In genomic region chr11:122095950-122096942, GRCh38 we compare ENCODE assay signal across 14 cellular contexts. TPM values are rescaled to one million over a fixed set of nuclear protein-coding genes. Genes with fewer than 3 reads are reported as not detected.
DNase-seq lines count a peak whose midpoint lies in the region; ATAC-seq and TF ChIP-seq lines count a peak whose summit lies in the region.
"Had no signal": no experiment of that assay in that cellular context is flagged by ENCODE, and none has a peak within 500 bp of the region (broad histone marks: within the 10 kb centered on the region; RNA-seq: fewer than 3 reads in every experiment).

No MANE protein-coding gene starts in this region.

- H4K20me1 ChIP-seq in HCT116 (ENCODE audit: insufficient read depth), result 0 out of 2 replicates have a peak, but pooled peaks cover 4% of the 10 kb centered on the region

- 77 to 89% (median 82%) methylated on average over 18 of the region's 18 CpGs for WGBS in stomach, 5 donors

- no peak for TF ChIP-seq CTCF in HCT116 (IDR thresholded peaks at IDR 0.05 in 2 of 3, conservative IDR thresholded peaks at IDR 0.05 in 1 of 3; ENCODE audit: borderline replicate concordance in 1 of 3, insufficient read depth in 1 of 3, low read depth in 2 of 3, low read length in 2 of 3)
- TF ChIP-seq CTCF in foreskin keratinocyte (conservative IDR thresholded peaks at IDR 0.05), result no peak
- TF ChIP-seq CTCF in stomach (IDR thresholded peaks at IDR 0.05), result no peak

- no peak overlapping the region for H2AFZ ChIP-seq in HCT116 (ENCODE audit: low read depth, low read length, poor library complexity, severe bottlenecking)

- H3K4me1 ChIP-seq in HCT116 (ENCODE audit: control insufficient read depth in 1 of 2, insufficient read depth in 2 of 2, low read length in 2 of 2) (peaks cover 8 to 55% of the 10 kb centered on the region in 2 experiments; a peak in 3 of 4 replicates), foreskin keratinocyte (peaks cover 21% of the 10 kb centered on the region), stomach (no peaks in the 10 kb centered on the region)

- TF ChIP-seq RAD21 in HCT116 (IDR thresholded peaks at IDR 0.05; ENCODE audit: low read depth), result 0 out of 2 replicates have a peak, but pooled peaks have one; percentile 2

- no peak overlapping the region for H3K27ac ChIP-seq in HCT116 (ENCODE audit: low read depth, low read length)
- H3K27ac ChIP-seq in foreskin keratinocyte, result peak overlapping the region; percentile 24
- H3K27ac ChIP-seq in stomach, result peak overlapping the region in 3 of 5 donors; percentile 65 to 88 (median 81)
- H3K27ac ChIP-seq: WERI-Rb-1 had no signal

- POLR2A ChIA-PET in HCT116 (lab: Charles Lee), result no interaction called here

- H3K9ac ChIP-seq in HCT116 (ENCODE audit: low read length), result no peak overlapping the region

- no peaks in the 10 kb centered on the region for H3K9me2 ChIP-seq in HCT116 (ENCODE audit: insufficient read depth)

- H3K36me3 ChIP-seq in HCT116 (ENCODE audit: control insufficient read depth in 1 of 2, insufficient read depth in 2 of 2, low read length in 2 of 2), result peaks cover 7 to 47% of the 10 kb centered on the region in 2 experiments; a peak in 3 of 4 replicates
- no peaks in the 10 kb centered on the region for H3K36me3 ChIP-seq in stomach
- H3K36me3 ChIP-seq: WERI-Rb-1 had no signal

- H3K79me2 ChIP-seq in HCT116 (ENCODE audit: insufficient read depth, low read length), result peaks cover 98% of the 10 kb centered on the region

- no peak overlapping the region for H3K4me3 Mint-ChIP-seq in stimulated activated naive CD8-positive, alpha-beta T cell treated with anti-CD3 and anti-CD28 coated beads, Interleukin-15, amount 100 ng/mL, for 72 hours

- H3K27me3 ChIP-seq in HCT116 (ENCODE audit: insufficient read depth, low read length) (no peaks in the 10 kb centered on the region), foreskin keratinocyte (no peaks in the 10 kb centered on the region), stomach (peaks cover 0 to 42% (median 12%) of the 10 kb centered on the region in 3 donors)

- peaks cover 27% of the 10 kb centered on the region for H3K27me3 Mint-ChIP-seq in stimulated activated naive CD8-positive, alpha-beta T cell treated with anti-CD3 and anti-CD28 coated beads, Interleukin-15, amount 100 ng/mL, for 72 hours

- no peak for DNase-seq in HCT116 (ENCODE audit: low read depth, low spot score)
- peak; percentile 84 for DNase-seq in amniotic epithelial cell (ENCODE audit: low read depth)
- peak in 1 of 2 donors; percentile 34 for DNase-seq in foreskin keratinocyte
- no peak for DNase-seq in stomach
- DNase-seq in OCI-M2 (lab: John Stamatoyannopoulos, UW; ENCODE audit: unreplicated experiment), result no peak
- DNase-seq in activated CD4-positive, CD25-positive, alpha-beta regulatory T cell treated with anti-CD3 and anti-CD28 coated beads, Interleukin-2, amount 50 U/mL, for 72 hours, result no peak
- DNase-seq in DMS53 (lab: John Stamatoyannopoulos, UW), result no peak
- DNase-seq in stimulated activated naive CD8-positive, alpha-beta T cell treated with anti-CD3 and anti-CD28 coated beads, Interleukin-15, amount 100 ng/mL, for 72 hours, result no peak
- DNase-seq: activated effector memory CD4-positive, alpha-beta T cell treated with anti-CD3 and anti-CD28 coated beads, Interleukin-2, amount 50 U/mL, for 16 hours; COR-L47; stimulated activated CD4-positive, alpha-beta T cell treated with anti-CD3 and anti-CD28 coated beads, Interleukin-12 subunit alpha, Interleukin-12 subunit beta, amount 100 ng/mL, for 4 hours; stimulated activated naive CD4-positive, alpha-beta T cell; WERI-Rb-1 had no signal

- CTCF ChIA-PET in HCT116 (lab: Charles Lee), result interaction anchor here (1.4 to 3.9 kb wide), 2 partner anchors 11 to 12 kb away, joined by 3 to 13 read pairs; no protein-coding TSS in a partner anchor

- no peaks in the 10 kb centered on the region for H3K9me3 Mint-ChIP-seq in stimulated activated naive CD8-positive, alpha-beta T cell treated with anti-CD3 and anti-CD28 coated beads, Interleukin-15, amount 100 ng/mL, for 72 hours

- ATAC-seq in HCT116, result no peak
- no peak for ATAC-seq in foreskin keratinocyte
- no peak for ATAC-seq in stimulated activated naive CD8-positive, alpha-beta T cell treated with anti-CD3 and anti-CD28 coated beads, Interleukin-15, amount 100 ng/mL, for 72 hours

- intact Hi-C loops in HCT116 (cut with micrococcal nuclease) (no loop called here), stomach (cut with DNase I; ENCODE audit: low total_unique reads) (no loop called here)

- H3K4me2 ChIP-seq in HCT116 (ENCODE audit: low read length), result no peak overlapping the region

- no TSS peak for BruUV-seq in HCT116 (replicated peaks; lab: Mats Ljungman, UMichigan)

- no peaks in the 10 kb centered on the region for H3K9me3 ChIP-seq in HCT116 (ENCODE audit: control insufficient read depth in 1 of 2, insufficient read depth in 1 of 2, low read depth in 1 of 2, low read length in 2 of 2)
- no peaks in the 10 kb centered on the region for H3K9me3 ChIP-seq in stomach

- H3K4me3 ChIP-seq in HCT116 (replicated peaks in 1 of 2; ENCODE audit: low read depth in 1 of 2, low read length in 2 of 2) (no peak overlapping the region), stomach (peak overlapping the region in 3 of 4 donors; percentile 9 to 47 (median 46))

- TF ChIP-seq POLR2A in HCT116 (IDR thresholded peaks at IDR 0.05; ENCODE audit: borderline replicate concordance, extremely low read depth, insufficient read depth, insufficient read length), result no peak
- no peak for TF ChIP-seq POLR2A in stomach (IDR thresholded peaks at IDR 0.05)

- peaks cover 13% of the 10 kb centered on the region for H3K4me1 Mint-ChIP-seq in stimulated activated naive CD8-positive, alpha-beta T cell treated with anti-CD3 and anti-CD28 coated beads, Interleukin-15, amount 100 ng/mL, for 72 hours

- RAD21 ChIA-PET in HCT116 (lab: Charles Lee; ENCODE audit: low non-redundant PET in 1 of 2, low total read pairs in 2 of 2, uncharacterized antibody in 2 of 2, unreplicated experiment in 2 of 2), result no interaction called here

- no peak overlapping the region for H3K27ac Mint-ChIP-seq in stimulated activated naive CD8-positive, alpha-beta T cell treated with anti-CD3 and anti-CD28 coated beads, Interleukin-15, amount 100 ng/mL, for 72 hours

- no peak for TF ChIP-seq EP300 in stomach (IDR thresholded peaks at IDR 0.05)

TF ChIP-seq in HCT116, 20 proteins besides CTCF, POLR2A, EP300 and RAD21:
- TF ChIP-seq ZNF274 (IDR thresholded peaks at IDR 0.05; ENCODE audit: low read depth, low read length) (no peak), SIN3A (IDR thresholded peaks at IDR 0.05; ENCODE audit: low read depth) (no peak), ZFX (IDR thresholded peaks at IDR 0.05) (no peak), TCF7L2 (IDR thresholded peaks at IDR 0.05; ENCODE audit: borderline replicate concordance, extremely low read depth, insufficient read depth, insufficient read length) (no peak), EGR1 (IDR thresholded peaks at IDR 0.05; ENCODE audit: low read depth) (no peak), YY1 (IDR thresholded peaks at IDR 0.05; ENCODE audit: extremely low read depth, insufficient replicate concordance, low read depth, low read length) (no peak), SRF (IDR thresholded peaks at IDR 0.05; ENCODE audit: low read depth) (no peak), EZH2 (IDR thresholded peaks at IDR 0.05) (no peak), MAX (IDR thresholded peaks at IDR 0.05) (no peak), REST (IDR thresholded peaks at IDR 0.05; ENCODE audit: low read depth) (no peak), FOSL1 (IDR thresholded peaks at IDR 0.05; ENCODE audit: low read depth) (no peak), ATF3 (IDR thresholded peaks at IDR 0.05) (no peak), JUND (IDR thresholded peaks at IDR 0.05) (no peak), ELF1 (IDR thresholded peaks at IDR 0.05; ENCODE audit: borderline replicate concordance, low read depth) (no peak)

RNA-seq across cellular contexts. Expression of gene BLID, which starts 19.8 kb away (rescaled TPM):
- 8.9 TPM for total RNA-seq in HCT116 (2021; ENCODE audit: unreplicated experiment)
- 0.34 and 0.35 TPM in 2 replicates for polyA plus RNA-seq in HCT116 (2012)
- 0.78 TPM in 2 replicates for total RNA-seq in foreskin keratinocyte
- not detected in 2 replicates for polyA plus RNA-seq in foreskin keratinocyte
- 1 to 10 TPM in 1 of 5 donors, not detected in 4; 3.1 TPM for total RNA-seq in stomach
- polyA plus RNA-seq in stomach, result not detected
- total RNA-seq: lung microvascular endothelial cell had no signal

Comparison
In these comparisons a context has a peak if more than half of its experiments do, and no peak if none do; other contexts are left out.
1. H3K4me3 ChIP-seq: peak in stomach (3 of 4); none in HCT116 (0 of 2).